In the genomic region with DNA sequence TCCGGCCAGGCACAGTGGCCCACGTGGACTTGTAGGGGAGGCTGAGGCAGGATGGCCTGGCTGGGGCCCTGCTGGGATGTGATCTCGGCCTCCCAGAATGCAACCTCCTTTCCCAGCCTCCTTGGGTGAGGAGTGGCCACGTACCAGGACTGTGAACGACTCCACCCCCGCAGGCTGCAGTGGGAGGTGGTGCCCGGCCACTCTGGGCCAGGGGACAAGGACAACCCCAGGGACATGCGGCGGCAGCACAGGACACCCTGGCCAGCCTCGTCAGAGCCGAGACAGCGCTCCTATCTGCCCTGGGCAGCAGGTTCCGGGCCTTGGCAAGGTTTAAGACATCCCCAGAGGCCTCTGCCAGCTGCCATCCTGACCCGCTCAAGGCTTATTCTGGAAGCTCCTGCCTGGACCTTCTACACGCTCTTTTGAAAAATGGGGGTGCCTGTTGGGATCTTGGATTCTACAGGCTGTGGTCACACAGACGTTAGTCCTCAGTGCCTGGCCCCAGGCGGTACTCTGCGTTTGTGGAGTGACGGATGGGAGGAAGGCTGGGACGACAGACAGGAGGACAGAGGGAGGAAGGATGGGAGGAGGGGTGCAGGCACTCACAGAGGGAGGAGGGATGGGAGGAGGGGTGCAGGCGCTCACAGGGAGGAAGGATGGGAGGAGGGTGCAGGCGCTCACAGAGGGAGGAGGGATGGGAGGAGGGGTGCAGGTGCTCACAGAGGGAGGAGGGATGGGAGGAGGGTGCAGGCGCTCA, we compare ENCODE assay signal across 32 cellular contexts. TPM values are rescaled to one million over a fixed set of nuclear protein-coding genes. Genes with fewer than 3 reads are reported as not detected.
"Had no signal": no experiment of that assay in that cellular context is flagged by ENCODE, and none has a peak within 500 bp of the region (broad histone marks: within the 10 kb centered on the region; RNA-seq: fewer than 3 reads in every experiment).

No MANE protein-coding gene starts in this region.

- H3K9me3 ChIP-seq: ascending aorta, Peyer's patch, SJCRH30, SK-N-SH had no signal

- H3K4me1 ChIP-seq: ascending aorta, Peyer's patch, SJCRH30 had no signal

- H3K9ac ChIP-seq: SK-N-SH had no signal

- H3K4me1 Mint-ChIP-seq: activated CD4-positive, alpha-beta T cell treated with anti-CD3 and anti-CD28 coated beads, Interleukin-2, amount 10 ng/mL, durations not matched to agents 24 days and 14 days; activated naive CD8-positive, alpha-beta T cell treated with anti-CD3 and anti-CD28 coated beads for 36 hours; activated T-helper 17 cell treated with anti-CD3 and anti-CD28 coated beads, Interleukin-2, amount 50 U/mL, for 72 hours; central memory CD8-positive, alpha-beta T cell had no signal

- H3K27me3 Mint-ChIP-seq: activated CD4-positive, alpha-beta T cell treated with anti-CD3 and anti-CD28 coated beads, Interleukin-2, amount 10 ng/mL, durations not matched to agents 24 days and 14 days; activated CD8-positive, alpha-beta T cell treated with anti-CD3 and anti-CD28 coated beads for 36 hours; activated naive CD8-positive, alpha-beta T cell treated with anti-CD3 and anti-CD28 coated beads for 36 hours; activated T-helper 17 cell treated with anti-CD3 and anti-CD28 coated beads, Interleukin-2, amount 50 U/mL, for 72 hours; central memory CD8-positive, alpha-beta T cell had no signal

- H3K27me3 ChIP-seq: ascending aorta, cardiac muscle cell, Peyer's patch, SJCRH30 had no signal

- H3K4me2 ChIP-seq: SK-N-SH had no signal

- H3K36me3 Mint-ChIP-seq: activated naive CD8-positive, alpha-beta T cell treated with anti-CD3 and anti-CD28 coated beads for 36 hours had no signal

- DNase-seq: activated CD4-positive, alpha-beta T cell treated with anti-CD3 and anti-CD28 coated beads, Interleukin-2, amount 10 ng/mL, durations not matched to agents 24 days and 14 days; activated CD4-positive, alpha-beta T cell treated with anti-CD3 and anti-CD28 coated beads, Interleukin-2, amount 50 U/mL, for 4 hours; activated CD8-positive, alpha-beta T cell treated with anti-CD3 and anti-CD28 coated beads for 36 hours; activated effector memory CD4-positive, alpha-beta T cell treated with anti-CD3 and anti-CD28 coated beads, Interleukin-2, amount 50 U/mL, for 16 hours; activated naive CD4-positive, alpha-beta T cell; activated naive CD4-positive, alpha-beta T cell treated with anti-CD3 and anti-CD28 coated beads, Interleukin-2, amount 50 U/mL, for 16 hours; activated naive CD8-positive, alpha-beta T cell treated with anti-CD3 and anti-CD28 coated beads for 36 hours; activated T-cell treated with anti-CD3 and anti-CD28 coated beads, Interleukin-2, amount 50 U/mL, for 1 hour; activated T-cell treated with anti-CD3 and anti-CD28 coated beads, Interleukin-2, amount 50 U/mL, for 72 hours; Kasumi-1; NCI-H1048; NCI-H1105 treated with DMSO at 0.1 percent for 48 hours; NCI-H1436; NCI-H1694; NCI-H1930; NCI-H2081 treated with DMSO at 0.1 percent for 48 hours; NCI-H510A; NCI-H526; NCI-H748 treated with DMSO at 0.1 percent for 48 hours; NK-92 treated with Interleukin-12 subunit alpha and Interleukin-12 subunit beta, amount 100 ng/mL, for 24 hours; PC-3; Peyer's patch; SHP77; SJCRH30; SK-N-SH had no signal

- H3K9me3 Mint-ChIP-seq: activated CD4-positive, alpha-beta T cell treated with anti-CD3 and anti-CD28 coated beads, Interleukin-2, amount 10 ng/mL, durations not matched to agents 24 days and 14 days; activated CD8-positive, alpha-beta T cell treated with anti-CD3 and anti-CD28 coated beads for 36 hours; activated naive CD8-positive, alpha-beta T cell treated with anti-CD3 and anti-CD28 coated beads for 36 hours; activated T-cell treated with anti-CD3 and anti-CD28 coated beads, Interleukin-2, amount 50 U/mL, for 72 hours; activated T-helper 17 cell treated with anti-CD3 and anti-CD28 coated beads, Interleukin-2, amount 50 U/mL, for 72 hours; central memory CD8-positive, alpha-beta T cell; T-helper 1 cell treated with Interleukin-12 subunit alpha and Interleukin-12 subunit beta and Interleukin-4 antibody, amounts not matched to agents 30 μg/mL and 1 μg/mL, for 36 hours; T-helper 2 cell treated with Interferon-gamma antibody and Interleukin-4, amounts not matched to agents 5 μg/mL and 100 μg/mL, for 36 hours had no signal

- H3K27ac ChIP-seq: ascending aorta, cardiac muscle cell, Peyer's patch, SJCRH30 had no signal

- H3K4me3 Mint-ChIP-seq: activated CD4-positive, alpha-beta T cell treated with anti-CD3 and anti-CD28 coated beads, Interleukin-2, amount 10 ng/mL, durations not matched to agents 24 days and 14 days; activated CD8-positive, alpha-beta T cell treated with anti-CD3 and anti-CD28 coated beads for 36 hours; activated naive CD8-positive, alpha-beta T cell treated with anti-CD3 and anti-CD28 coated beads for 36 hours; activated T-cell treated with anti-CD3 and anti-CD28 coated beads, Interleukin-2, amount 50 U/mL, for 72 hours; activated T-helper 17 cell treated with anti-CD3 and anti-CD28 coated beads, Interleukin-2, amount 50 U/mL, for 72 hours; central memory CD8-positive, alpha-beta T cell; T-helper 1 cell treated with Interleukin-12 subunit alpha and Interleukin-12 subunit beta and Interleukin-4 antibody, amounts not matched to agents 30 μg/mL and 1 μg/mL, for 36 hours; T-helper 2 cell treated with Interferon-gamma antibody and Interleukin-4, amounts not matched to agents 5 μg/mL and 100 μg/mL, for 36 hours had no signal

- H3K4me3 ChIP-seq: ascending aorta, cardiac muscle cell, Peyer's patch, SJCRH30 had no signal

- H3K36me3 ChIP-seq: cardiac muscle cell had no signal

- H3K27ac Mint-ChIP-seq: activated CD4-positive, alpha-beta T cell treated with anti-CD3 and anti-CD28 coated beads, Interleukin-2, amount 10 ng/mL, durations not matched to agents 24 days and 14 days; activated CD8-positive, alpha-beta T cell treated with anti-CD3 and anti-CD28 coated beads for 36 hours; activated naive CD8-positive, alpha-beta T cell treated with anti-CD3 and anti-CD28 coated beads for 36 hours; activated T-cell treated with anti-CD3 and anti-CD28 coated beads, Interleukin-2, amount 50 U/mL, for 72 hours; activated T-helper 17 cell treated with anti-CD3 and anti-CD28 coated beads, Interleukin-2, amount 50 U/mL, for 72 hours; T-helper 1 cell treated with Interleukin-12 subunit alpha and Interleukin-12 subunit beta and Interleukin-4 antibody, amounts not matched to agents 30 μg/mL and 1 μg/mL, for 36 hours; T-helper 2 cell treated with Interferon-gamma antibody and Interleukin-4, amounts not matched to agents 5 μg/mL and 100 μg/mL, for 36 hours had no signal

- ATAC-seq: activated CD8-positive, alpha-beta T cell treated with anti-CD3 and anti-CD28 coated beads for 36 hours; activated T-cell treated with anti-CD3 and anti-CD28 coated beads, Interleukin-2, amount 50 U/mL, for 72 hours; activated T-helper 17 cell treated with anti-CD3 and anti-CD28 coated beads, Interleukin-2, amount 50 U/mL, for 72 hours; PC-3 had no signal

RNA-seq across cellular contexts. Expression of gene TBXA2R, which starts 39.8 kb away (rescaled TPM):
- total RNA-seq: MCF 10A had no signal
